Comparison of ENCODE assay signal across 12 cellular contexts in genomic region chr3:45143673-45144670, GRCh38. TPM values are rescaled to one million over a fixed set of nuclear protein-coding genes. Genes with fewer than 3 reads are reported as not detected.
DNase-seq lines count a peak whose midpoint lies in the region; ATAC-seq lines count a peak whose summit lies in the region.
"Had no signal": no experiment of that assay in that cellular context is flagged by ENCODE, and none has a peak within 500 bp of the region (broad histone marks: within the 10 kb centered on the region; RNA-seq: fewer than 3 reads in every experiment).

No MANE protein-coding gene starts in this region.

- H3K4me3 Mint-ChIP-seq in activated naive CD8-positive, alpha-beta T cell treated with anti-CD3 and anti-CD28 coated beads, Interleukin-2, amount 10 ng/mL, durations not matched to agents 7 days and 5 days, result peak overlapping the region; percentile 33

- peak overlapping the region; percentile 56 for H3K9ac ChIP-seq in mesenchymal stem cell (ENCODE audit: low read length)

- H3K79me1 ChIP-seq in mesenchymal stem cell (replicated peaks; ENCODE audit: low read length, poor library complexity, severe bottlenecking), result peaks cover 3% of the 10 kb centered on the region

- H2BK15ac ChIP-seq in mesenchymal stem cell (ENCODE audit: low read depth, poor library complexity, severe bottlenecking), result no peak overlapping the region

- H3K27ac Mint-ChIP-seq in activated naive CD8-positive, alpha-beta T cell treated with anti-CD3 and anti-CD28 coated beads, Interleukin-2, amount 10 ng/mL, durations not matched to agents 7 days and 5 days, result no peak overlapping the region

- H3K23ac ChIP-seq in mesenchymal stem cell (ENCODE audit: low read length in 2 of 2), result no peak overlapping the region

- H4K91ac ChIP-seq in mesenchymal stem cell (ENCODE audit: low read length), result peak overlapping the region; percentile 28

- no peaks in the 10 kb centered on the region for H3K9me3 ChIP-seq in mesenchymal stem cell (ENCODE audit: control insufficient read depth, low read length)
- H3K9me3 ChIP-seq: ovary, SJSA1 had no signal

- H3K4me1 ChIP-seq in mesenchymal stem cell (ENCODE audit: control insufficient read depth, insufficient read depth, low read depth, low read length), result peaks cover 24% of the 10 kb centered on the region

- peaks cover 0 to 9% of the 10 kb centered on the region in 2 experiments for H3K36me3 ChIP-seq in mesenchymal stem cell (ENCODE audit: control insufficient read depth in 1 of 2, insufficient read depth in 2 of 2, low read depth in 1 of 2, low read length in 2 of 2)
- H3K36me3 ChIP-seq: ovary, SJSA1 had no signal

- peak overlapping the region; percentile 24 to 75 for H2BK12ac ChIP-seq in mesenchymal stem cell (ENCODE audit: low read length in 2 of 2)

- POLR2A ChIA-PET in activated naive CD8-positive, alpha-beta T cell treated with anti-CD3 and anti-CD28 coated beads, Interleukin-2, amount 10 ng/mL, durations not matched to agents 7 days and 5 days (lab: Charles Lee), result no interaction called here

- peak overlapping the region; percentile 68 for H2AK5ac ChIP-seq in mesenchymal stem cell (ENCODE audit: low read length, severe bottlenecking)

- H2AFZ ChIP-seq in mesenchymal stem cell (ENCODE audit: low read depth, low read length), result no peak overlapping the region

- peak overlapping the region; percentile 58 for H3K27ac ChIP-seq in mesenchymal stem cell (ENCODE audit: low read length, poor library complexity, severe bottlenecking)
- H3K27ac ChIP-seq: ovary, SJSA1 had no signal

- peak; percentile 50 for ATAC-seq in HG03108 (IDR thresholded peaks at IDR 0.05; ENCODE audit: unreplicated experiment)
- ATAC-seq in activated naive CD8-positive, alpha-beta T cell treated with anti-CD3 and anti-CD28 coated beads, Interleukin-2, amount 10 ng/mL, durations not matched to agents 7 days and 5 days (ENCODE audit: low read depth), result peak; percentile 38
- no peak for ATAC-seq in HG02852 (IDR thresholded peaks at IDR 0.05; ENCODE audit: unreplicated experiment)

- H3K14ac ChIP-seq in mesenchymal stem cell (ENCODE audit: low read length in 2 of 2), result no peak overlapping the region

- peak overlapping the region; percentile 21 to 47 for H3K4ac ChIP-seq in mesenchymal stem cell (ENCODE audit: low read depth in 1 of 2, low read length in 2 of 2)

- 97% methylated on average over 4 of the region's 6 CpGs for WGBS in mesenchymal stem cell

- peaks cover 3% of the 10 kb centered on the region for H3K36me3 Mint-ChIP-seq in activated naive CD8-positive, alpha-beta T cell treated with anti-CD3 and anti-CD28 coated beads, Interleukin-2, amount 10 ng/mL, durations not matched to agents 7 days and 5 days
- H3K36me3 Mint-ChIP-seq: IgD-negative memory B cell had no signal

- peaks cover 13% of the 10 kb centered on the region for H3K4me1 Mint-ChIP-seq in activated naive CD8-positive, alpha-beta T cell treated with anti-CD3 and anti-CD28 coated beads, Interleukin-2, amount 10 ng/mL, durations not matched to agents 7 days and 5 days

- peak overlapping the region; percentile 4 for H3K4me2 ChIP-seq in mesenchymal stem cell (ENCODE audit: low read length, poor library complexity, severe bottlenecking)

- peak overlapping the region; percentile 55 for H4K8ac ChIP-seq in mesenchymal stem cell (ENCODE audit: low read length)

- H3K4me3 ChIP-seq in mesenchymal stem cell (ENCODE audit: insufficient read depth in 1 of 2, low read depth in 1 of 2, low read length in 2 of 2), result peak overlapping the region in 1 of 2 experiments; percentile 96
- H3K4me3 ChIP-seq: SJSA1 had no signal

- peak overlapping the region; percentile 46 to 61 for H3K18ac ChIP-seq in mesenchymal stem cell (ENCODE audit: low read depth in 1 of 2, low read length in 2 of 2)

- H3K27me3 Mint-ChIP-seq in activated naive CD8-positive, alpha-beta T cell treated with anti-CD3 and anti-CD28 coated beads, Interleukin-2, amount 10 ng/mL, durations not matched to agents 7 days and 5 days, result peaks cover 69% of the 10 kb centered on the region

- no peak overlapping the region for H2BK5ac ChIP-seq in mesenchymal stem cell (ENCODE audit: low read depth, low read length, poor library complexity, severe bottlenecking)

- H3K9me3 Mint-ChIP-seq in activated naive CD8-positive, alpha-beta T cell treated with anti-CD3 and anti-CD28 coated beads, Interleukin-2, amount 10 ng/mL, durations not matched to agents 7 days and 5 days, result no peaks in the 10 kb centered on the region

- peak; percentile 37 for DNase-seq in ELR (ENCODE audit: low read depth)
- DNase-seq in activated naive CD8-positive, alpha-beta T cell treated with anti-CD3 and anti-CD28 coated beads, Interleukin-2, amount 10 ng/mL, durations not matched to agents 7 days and 5 days, result no peak
- peak; percentile 78 for DNase-seq in mesenchymal stem cell
- no peak for DNase-seq in NCI-H1092 treated with DMSO at 0.1 percent for 48 hours (lab: John Stamatoyannopoulos, UW)
- DNase-seq in NCI-H1694 treated with DMSO at 0.1 percent for 48 hours (lab: John Stamatoyannopoulos, UW), result no peak
- DNase-seq in GM19238 (ENCODE audit: insufficient read length, low spot score), result no peak
- DNase-seq: foreskin fibroblast, ovary had no signal

- H2BK120ac ChIP-seq in mesenchymal stem cell (ENCODE audit: low read depth, low read length), result no peak overlapping the region

- no peaks in the 10 kb centered on the region for H3K27me3 ChIP-seq in mesenchymal stem cell (ENCODE audit: control insufficient read depth in 1 of 2, insufficient read depth in 1 of 2, low read length in 2 of 2)
- H3K27me3 ChIP-seq: ovary had no signal

RNA-seq across cellular contexts. Expression of gene CDCP1, which starts 2.2 kb away (rescaled TPM):
- 1 to 10 TPM; 7.1 to 8.7 TPM for total RNA-seq in activated naive CD8-positive, alpha-beta T cell treated with anti-CD3 and anti-CD28 coated beads, Interleukin-2, amount 10 ng/mL, durations not matched to agents 7 days and 5 days
- polyA plus RNA-seq in mesenchymal stem cell (2013, experiment 1 of 2), result 71.6 TPM
- 71.5 TPM for polyA plus RNA-seq in mesenchymal stem cell (2013, experiment 2 of 2)
- polyA plus RNA-seq: IgD-negative memory B cell had no signal

Comparison
In these comparisons a context has a peak if more than half of its experiments do, and no peak if none do; other contexts are left out.
1. DNase-seq: peak in ELR (single experiment) and mesenchymal stem cell (single experiment); none in activated naive CD8-positive, alpha-beta T cell treated with anti-CD3 and anti-CD28 coated beads, Interleukin-2, amount 10 ng/mL, durations not matched to agents 7 days and 5 days (single experiment), NCI-H1092 treated with DMSO at 0.1 percent for 48 hours (single experiment), NCI-H1694 treated with DMSO at 0.1 percent for 48 hours (single experiment) and GM19238 (single experiment).